In genomic region chr14:53882684-53883083, GRCh38 we compare ENCODE assay signal across 21 cellular contexts.
"Had no signal": no experiment of that assay in that cellular context is flagged by ENCODE, and none has a peak within 500 bp of the region (broad histone marks: within the 10 kb centered on the region; RNA-seq: fewer than 3 reads in every experiment).

No MANE protein-coding gene starts in this region.

- H3K4me3 Mint-ChIP-seq: activated CD4-positive, alpha-beta memory T cell treated with anti-CD3 and anti-CD28 coated beads for 36 hours; activated naive CD8-positive, alpha-beta T cell treated with anti-CD3 and anti-CD28 coated beads, Interleukin-2, amount 10 ng/mL, durations not matched to agents 7 days and 5 days; nephron progenitor cell had no signal

- H3K4me1 ChIP-seq: breast epithelium, esophagus squamous epithelium, foreskin keratinocyte, psoas muscle, suprapubic skin had no signal

- DNase-seq: activated CD4-positive, alpha-beta memory T cell treated with anti-CD3 and anti-CD28 coated beads for 36 hours; activated CD4-positive, CD25-positive, alpha-beta regulatory T cell treated with anti-CD3 and anti-CD28 coated beads, Interleukin-2, amount 50 U/mL, for 72 hours; activated gamma-delta T cell treated with Interleukin-2 at 50 U/mL for 16 hours; activated naive CD8-positive, alpha-beta T cell treated with anti-CD3 and anti-CD28 coated beads, Interleukin-2, amount 10 ng/mL, durations not matched to agents 7 days and 5 days; activated T-cell treated with anti-CD3 and anti-CD28 coated beads, Interleukin-2, amount 50 U/mL, for 48 hours; aorta; esophagus squamous epithelium; foreskin keratinocyte; heart left ventricle; kidney; left ventricle myocardium superior; mesendoderm; nephron progenitor cell; psoas muscle; stimulated activated CD4-positive, alpha-beta T cell treated with anti-CD3 and anti-CD28 coated beads, Interleukin-12 subunit alpha, Interleukin-12 subunit beta, amount 100 ng/mL, for 4 hours; stimulated activated naive CD8-positive, alpha-beta T cell treated with anti-CD3 and anti-CD28 coated beads, Interleukin-15, Interleukin-2, amounts not matched to agents 100 U/mL and 50 U/mL, for 24 hours; T-helper 9 cell; upper lobe of left lung had no signal

- ATAC-seq: foreskin keratinocyte; heart left ventricle; left ventricle myocardium superior; psoas muscle; sciatic nerve; stimulated activated naive CD8-positive, alpha-beta T cell treated with anti-CD3 and anti-CD28 coated beads, Interleukin-15, Interleukin-2, amounts not matched to agents 100 U/mL and 50 U/mL, for 24 hours had no signal

- H3K36me3 ChIP-seq: breast epithelium, esophagus squamous epithelium, heart left ventricle, suprapubic skin, upper lobe of left lung had no signal

- H3K4me3 ChIP-seq: breast epithelium, esophagus squamous epithelium, heart left ventricle, psoas muscle, suprapubic skin, upper lobe of left lung had no signal

- H3K9me3 ChIP-seq: breast epithelium, esophagus squamous epithelium, heart left ventricle, psoas muscle, suprapubic skin, upper lobe of left lung had no signal

- H3K27ac Mint-ChIP-seq: activated CD4-positive, alpha-beta memory T cell treated with anti-CD3 and anti-CD28 coated beads for 36 hours; activated naive CD8-positive, alpha-beta T cell treated with anti-CD3 and anti-CD28 coated beads, Interleukin-2, amount 10 ng/mL, durations not matched to agents 7 days and 5 days; nephron progenitor cell had no signal

- H3K9me3 Mint-ChIP-seq: activated naive CD8-positive, alpha-beta T cell treated with anti-CD3 and anti-CD28 coated beads, Interleukin-2, amount 10 ng/mL, durations not matched to agents 7 days and 5 days had no signal

- H3K27ac ChIP-seq: breast epithelium, esophagus squamous epithelium, foreskin keratinocyte, heart left ventricle, psoas muscle, suprapubic skin, upper lobe of left lung had no signal

- H3K36me3 Mint-ChIP-seq: activated CD4-positive, alpha-beta memory T cell treated with anti-CD3 and anti-CD28 coated beads for 36 hours; activated naive CD8-positive, alpha-beta T cell treated with anti-CD3 and anti-CD28 coated beads, Interleukin-2, amount 10 ng/mL, durations not matched to agents 7 days and 5 days had no signal

- H3K4me1 Mint-ChIP-seq: activated naive CD8-positive, alpha-beta T cell treated with anti-CD3 and anti-CD28 coated beads, Interleukin-2, amount 10 ng/mL, durations not matched to agents 7 days and 5 days had no signal

- H3K27me3 ChIP-seq: breast epithelium, esophagus squamous epithelium, heart left ventricle, suprapubic skin, upper lobe of left lung had no signal
